8 cellular contexts compared by ENCODE assay signal in the genomic region with DNA sequence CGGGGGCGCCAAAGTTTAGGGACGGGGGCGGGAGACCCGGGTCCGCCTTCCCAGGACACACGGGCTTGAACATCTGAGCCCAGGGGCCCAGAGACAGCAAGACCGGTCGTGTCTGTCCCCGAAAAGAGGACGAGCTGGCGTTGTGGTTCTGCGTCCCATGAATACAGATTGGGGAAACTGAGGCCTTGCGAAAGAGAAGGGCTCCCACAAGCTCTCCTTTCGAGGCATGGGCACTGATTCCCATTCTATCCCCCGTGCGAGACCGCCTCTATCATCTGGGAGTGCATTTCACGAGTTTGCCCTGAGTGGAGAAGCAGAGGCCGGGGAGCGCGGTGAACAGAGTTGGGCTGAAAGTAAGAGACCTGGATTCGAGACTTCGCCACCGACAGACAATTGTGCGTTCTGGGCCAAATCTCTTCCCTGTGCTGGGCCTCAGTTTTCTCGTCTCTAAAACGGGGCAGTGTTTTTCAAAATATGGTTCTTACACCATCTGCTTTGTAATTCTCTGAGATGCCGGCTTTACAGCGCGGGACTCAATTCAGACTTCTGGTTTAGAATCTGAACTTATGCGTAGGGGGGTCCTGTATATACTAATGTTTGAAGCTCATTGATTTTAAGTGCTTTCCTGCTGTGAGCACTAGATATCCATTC. TPM values are rescaled to one million over a fixed set of nuclear protein-coding genes. Genes with fewer than 3 reads are reported as not detected.
DNase-seq lines count a peak whose midpoint lies in the region; ATAC-seq and TF ChIP-seq lines count a peak whose summit lies in the region.

No MANE protein-coding gene starts in this region.

- WGBS in sigmoid colon, 2 donors, result 2 to 4% methylated on average over 32 of the region's 32 CpGs

- no peak for TF ChIP-seq CTCF in left ventricle myocardium inferior (IDR thresholded peaks at IDR 0.05; ENCODE audit: borderline replicate concordance)
- TF ChIP-seq CTCF in sigmoid colon (IDR thresholded peaks at IDR 0.05), result no peak

- H3K9me3 ChIP-seq in left ventricle myocardium inferior (replicated peaks) (no peaks in the 10 kb centered on the region), sigmoid colon (no peaks in the 10 kb centered on the region)

- H3K36me3 ChIP-seq in left ventricle myocardium inferior (peaks cover 23% of the 10 kb centered on the region), sigmoid colon (peaks cover 0 to 23% (median 0%) of the 10 kb centered on the region in 4 donors)

- no peak for TF ChIP-seq EP300 in sigmoid colon (IDR thresholded peaks at IDR 0.05)

- peak; percentile 17 for ATAC-seq in HG03565 (IDR thresholded peaks at IDR 0.05; ENCODE audit: unreplicated experiment)

- H3K4me3 ChIP-seq in left ventricle myocardium inferior (peak overlapping the region; percentile 91), sigmoid colon (peak overlapping the region; percentile 76 to 94 (median 86))

- peak overlapping the region; percentile 92 for H3K27ac ChIP-seq in left ventricle myocardium inferior (replicated peaks)
- H3K27ac ChIP-seq in sigmoid colon, result peak overlapping the region; percentile 94 to 97 (median 94)

- intact Hi-C loops in left ventricle myocardium inferior (cut with micrococcal nuclease), result no loop called here
- intact Hi-C loops in sigmoid colon (cut with DNase I), result loop anchor here (5.0 kb wide), 1 partner anchor 52 kb away; the partner anchor contains the start of gene LIMK2

- H3K27me3 ChIP-seq in left ventricle myocardium inferior (ENCODE audit: low read depth), result no peaks in the 10 kb centered on the region
- H3K27me3 ChIP-seq in sigmoid colon, result no peaks in the 10 kb centered on the region

- no peak for TF ChIP-seq POLR2A in sigmoid colon (IDR thresholded peaks at IDR 0.05)

- DNase-seq in NCI-H1417 (lab: John Stamatoyannopoulos, UW) (peak in 2 of 3 experiments; percentile 11 to 56), NCI-H1417 treated with DMSO at 0.1 percent for 48 hours (lab: John Stamatoyannopoulos, UW) (no peak), left ventricle myocardium inferior (no peak), sigmoid colon (peak; percentile 74), NCI-H2227 treated with DMSO at 0.1 percent for 48 hours (lab: John Stamatoyannopoulos, UW) (no peak), midbrain (lab: John Stamatoyannopoulos, UW) (no peak)
- DNase-seq in activated effector memory CD4-positive, alpha-beta T cell treated with anti-CD3 and anti-CD28 coated beads, Interleukin-2, amount 50 U/mL, for 16 hours, result peak; percentile 66

- H3K4me1 ChIP-seq in left ventricle myocardium inferior (peaks cover 46% of the 10 kb centered on the region), sigmoid colon (peaks cover 0 to 41% (median 35%) of the 10 kb centered on the region in 4 donors)

RNA-seq across cellular contexts. Expression of gene RNF185, which starts 0.5 kb away (rescaled TPM):
- total RNA-seq in left ventricle myocardium inferior (19.2 TPM), sigmoid colon (10 to 100 TPM; 30.1 to 33.5 (median 31.6) TPM)
- polyA plus RNA-seq in sigmoid colon, result 10 to 100 TPM; 23.4 to 44.9 (median 43.2) TPM

RNA-seq across cellular contexts. Expression of gene PLA2G3, which starts 20.1 kb away (rescaled TPM):
- total RNA-seq in left ventricle myocardium inferior (not detected), sigmoid colon (not detected)
- 1 to 10 TPM in 1 of 3 donors, not detected in 2; 5.2 TPM for polyA plus RNA-seq in sigmoid colon

RNA-seq across cellular contexts. Expression of gene INPP5J, which starts 37.7 kb away (rescaled TPM):
- total RNA-seq in left ventricle myocardium inferior (20.7 TPM), sigmoid colon (1 to 10 TPM; 1.1 to 2.2 (median 1.8) TPM)
- polyA plus RNA-seq in sigmoid colon, result 10 to 100 TPM; 11.4 to 15.3 (median 12.5) TPM

RNA-seq across cellular contexts. Expression of gene LIMK2, which starts 51.6 kb away (rescaled TPM):
- total RNA-seq in left ventricle myocardium inferior, result 8.0 TPM
- total RNA-seq in sigmoid colon, result 10 to 100 TPM; 10.3 to 20.8 (median 14.0) TPM
- 10 to 100 TPM; 31.9 to 58.7 (median 39.0) TPM for polyA plus RNA-seq in sigmoid colon

RNA-seq across cellular contexts. Expression of gene SELENOM, which starts 53.1 kb away (rescaled TPM):
- total RNA-seq in left ventricle myocardium inferior (51.5 TPM), sigmoid colon (1,000 to 10,000 TPM in 3 of 4 donors, 100 to 1,000 TPM in 1; 868 to 1,938 (median 1,638) TPM)
- polyA plus RNA-seq in sigmoid colon, result 100 to 1,000 TPM in 2 of 3 donors, 10 to 100 TPM in 1; 40.9 to 192 (median 169) TPM

Comparison
In these comparisons a context has a peak if more than half of its experiments do, and no peak if none do; other contexts are left out.
1. DNase-seq: peak in NCI-H1417 (2 of 3), activated effector memory CD4-positive, alpha-beta T cell treated with anti-CD3 and anti-CD28 coated beads, Interleukin-2, amount 50 U/mL, for 16 hours (single experiment) and sigmoid colon (single experiment); none in NCI-H1417 treated with DMSO at 0.1 percent for 48 hours (single experiment), left ventricle myocardium inferior (single experiment), NCI-H2227 treated with DMSO at 0.1 percent for 48 hours (single experiment) and midbrain (single experiment).